In genomic region chr17:37744961-37745800, GRCh38 we compare ENCODE assay signal across 8 cellular contexts. TPM values are rescaled to one million over a fixed set of nuclear protein-coding genes. Genes with fewer than 3 reads are reported as not detected.
DNase-seq lines count a peak whose midpoint lies in the region; ATAC-seq and TF ChIP-seq lines count a peak whose summit lies in the region.

Gene HNF1B, minus strand, starts transcription at chr17:37745059. Its CDS starts 175 bp downstream, at chr17:37744884.

- no peak within 1 kb of the TSS for H3K27ac ChIP-seq in SU-DHL-6 (ENCODE audit: low read depth, low read length)
- H3K27ac ChIP-seq in right lobe of liver, result peak within 1 kb of the TSS; percentile 87 to 95 (median 91)
- no peak within 1 kb of the TSS for H3K27ac ChIP-seq in gastrocnemius medialis

- no peak for TF ChIP-seq CTCF in GM10266 (IDR thresholded peaks at IDR 0.05; ENCODE audit: control insufficient read depth, insufficient read depth, low read depth, missing control alignments)
- TF ChIP-seq CTCF in SU-DHL-6 (IDR thresholded peaks at IDR 0.05; ENCODE audit: insufficient read depth, low read length, poor library complexity, severe bottlenecking), result no peak
- peak in 1 of 4 donors; percentile 15 for TF ChIP-seq CTCF in right lobe of liver (IDR thresholded peaks at IDR 0.05)
- TF ChIP-seq CTCF in gastrocnemius medialis (IDR thresholded peaks at IDR 0.05 in 4 of 5, conservative IDR thresholded peaks at IDR 0.05 in 1 of 5), result no peak

- TF ChIP-seq POLR2A in right lobe of liver (IDR thresholded peaks at IDR 0.05) (peak; percentile 88), gastrocnemius medialis (IDR thresholded peaks at IDR 0.05) (no peak)

- H3K9me3 ChIP-seq in SU-DHL-6 (ENCODE audit: insufficient read depth, low read length) (no peaks in the 10 kb centered on the region), right lobe of liver (no peaks in the 10 kb centered on the region), gastrocnemius medialis (no peaks in the 10 kb centered on the region)

- no peaks in the 10 kb centered on the region for H3K27me3 ChIP-seq in SU-DHL-6 (ENCODE audit: low read length)
- H3K27me3 ChIP-seq in right lobe of liver, result no peaks in the 10 kb centered on the region
- H3K27me3 ChIP-seq in gastrocnemius medialis, result peaks cover 65 to 77% (median 76%) of the 10 kb centered on the region in 3 donors

- peaks cover 0 to 11% (median 0%) of the 10 kb centered on the region in 4 donors for H3K4me1 ChIP-seq in right lobe of liver
- H3K4me1 ChIP-seq in gastrocnemius medialis, result peaks cover 15 to 22% of the 10 kb centered on the region in 2 donors

- H3K4me3 ChIP-seq in SU-DHL-6 (ENCODE audit: insufficient read depth, low read length, poor library complexity, severe bottlenecking) (no peak within 1 kb of the TSS), right lobe of liver (peak within 1 kb of the TSS; percentile 61 to 73 (median 71)), gastrocnemius medialis (peak within 1 kb of the TSS in 1 of 4 donors; percentile 44)

- no peaks in the 10 kb centered on the region for H3K36me3 ChIP-seq in SU-DHL-6 (ENCODE audit: low read length)
- H3K36me3 ChIP-seq in right lobe of liver, result no peaks in the 10 kb centered on the region
- H3K36me3 ChIP-seq in gastrocnemius medialis, result no peaks in the 10 kb centered on the region

- no peaks in the 10 kb centered on the region for H3F3A ChIP-seq in SU-DHL-6 (ENCODE audit: insufficient read depth)

- intact Hi-C loops in right lobe of liver (cut with DNase I), result no loop called here
- intact Hi-C loops in gastrocnemius medialis (cut with DNase I; ENCODE audit: low total_unique reads), result no loop called here

- no peaks in the 10 kb centered on the region for H4K20me1 ChIP-seq in SU-DHL-6 (ENCODE audit: low read depth, low read length)

- no peaks in the 10 kb centered on the region for H3K9me2 ChIP-seq in SU-DHL-6 (replicated peaks; ENCODE audit: insufficient read depth, low read length)

- peak; percentile 38 for ATAC-seq in GM21619 (IDR thresholded peaks at IDR 0.05; ENCODE audit: unreplicated experiment)
- peak; percentile 40 to 65 (median 58) for ATAC-seq in right lobe of liver
- no peak for ATAC-seq in gastrocnemius medialis

- no peak within 1 kb of the TSS for H3K9ac ChIP-seq in SU-DHL-6 (ENCODE audit: low read length)

- peak within 1 kb of the TSS; percentile 30 for H3K4me2 ChIP-seq in SU-DHL-6 (ENCODE audit: low read depth, low read length, poor library complexity, severe bottlenecking)

- DNase-seq in GM10266 (ENCODE audit: extremely low spot score) (peak; percentile 72), right lobe of liver (peak; percentile 65 to 80 (median 74)), T1000 (lab: John Stamatoyannopoulos, UW) (no peak), gastrocnemius medialis (no peak), KBM-7 (no peak), DMS53 treated with DMSO at 0.1 percent for 48 hours (lab: John Stamatoyannopoulos, UW; ENCODE audit: unreplicated experiment) (no peak)

- H2AFZ ChIP-seq in SU-DHL-6 (ENCODE audit: low read depth, low read length, severe bottlenecking), result no peak within 1 kb of the TSS

- H3K79me2 ChIP-seq in SU-DHL-6 (ENCODE audit: insufficient read depth, low read length), result no peaks in the 10 kb centered on the region

- in situ Hi-C loops in gastrocnemius medialis (cut with MboI; ENCODE audit: low sequenced_read_pairs in 4 of 4) (loop anchor here in 1 of 4 donors (25.0 kb wide), 1 partner anchor 92 kb away; no protein-coding TSS in a partner anchor), KBM-7 (cut with MboI; ENCODE audit: low pct_unique_long_range_greater_than_20kb, low sequenced_read_pairs) (no loop called here)

- 0% methylated on average over 21 of the region's 35 CpGs for WGBS in right lobe of liver (ENCODE audit: insufficient coverage, low coverage, low lambda C conversion rate, missing lambda C conversion rate)

RNA-seq across cellular contexts. Expression of gene HNF1B, which starts in this region (rescaled TPM):
- total RNA-seq in right lobe of liver, result 1 to 10 TPM; 5.2 to 7.0 (median 5.7) TPM
- not detected for total RNA-seq in gastrocnemius medialis

Comparison
In these comparisons a context has a peak if more than half of its experiments do, and no peak if none do; other contexts are left out.
1. RNA of gene HNF1B (total RNA-seq): 5.2 to 7.0 TPM in right lobe of liver; not detected in gastrocnemius medialis; every median in the first group is over 4 times any median in the second.
2. DNase-seq: peak in GM10266 (single experiment) and right lobe of liver (3 of 3); none in T1000 (single experiment), gastrocnemius medialis (0 of 2), KBM-7 (single experiment) and DMS53 treated with DMSO at 0.1 percent for 48 hours (single experiment).
3. ATAC-seq: peak in GM21619 (single experiment) and right lobe of liver (4 of 4); none in gastrocnemius medialis (0 of 2).
4. H3K27ac ChIP-seq: peak in right lobe of liver (3 of 3); none in SU-DHL-6 (single experiment) and gastrocnemius medialis (0 of 4).